In genomic region chr4:2935762-2936743, GRCh38 we compare ENCODE assay signal across 8 cellular contexts. TPM values are rescaled to one million over a fixed set of nuclear protein-coding genes. Genes with fewer than 3 reads are reported as not detected.
DNase-seq lines count a peak whose midpoint lies in the region; ATAC-seq and TF ChIP-seq lines count a peak whose summit lies in the region.

No MANE protein-coding gene starts in this region.

- H3K4me2 ChIP-seq in DND-41 (ENCODE audit: insufficient read depth, low read length), result peak overlapping the region; percentile 98

- peak overlapping the region; percentile 95 for H3K9ac ChIP-seq in DND-41 (ENCODE audit: low read depth, low read length)

- no CpG with 5 or more reads among the region's 20 CpGs for WGBS in iPS DF 6.9 (ENCODE audit: insufficient coverage, insufficient read length)

- peak overlapping the region; percentile 80 for H3K27ac ChIP-seq in DND-41 (ENCODE audit: low read length)
- H3K27ac ChIP-seq in iPS DF 6.9 (ENCODE audit: low read length), result no peak overlapping the region

- H3K9me3 ChIP-seq in DND-41 (ENCODE audit: insufficient read depth, low read length, severe bottlenecking) (no peaks in the 10 kb centered on the region), iPS DF 6.9 (ENCODE audit: control insufficient read depth, insufficient read depth, low read length) (no peaks in the 10 kb centered on the region)

- H3K27me3 ChIP-seq in DND-41 (ENCODE audit: insufficient read depth, low read length, poor library complexity) (no peaks in the 10 kb centered on the region), iPS DF 6.9 (ENCODE audit: control insufficient read depth, insufficient read depth, low read length) (no peaks in the 10 kb centered on the region)

- ATAC-seq in DND-41 (ENCODE audit: insufficient read depth, low read depth), result no peak
- ATAC-seq in HG02642 (IDR thresholded peaks at IDR 0.05; ENCODE audit: poor library complexity, unreplicated experiment), result no peak

- H3K36me3 ChIP-seq in DND-41 (ENCODE audit: insufficient read depth, low read length) (peaks cover 64% of the 10 kb centered on the region), iPS DF 6.9 (ENCODE audit: control insufficient read depth, insufficient read depth, low read length) (peaks cover 31% of the 10 kb centered on the region)

- peak overlapping the region; percentile 99 to 100 for H3K4me3 ChIP-seq in DND-41 (ENCODE audit: low read depth in 1 of 2, low read length in 2 of 2)
- peak overlapping the region; percentile 91; the same call in 1 of the 2 replicates for H3K4me3 ChIP-seq in iPS DF 6.9 (ENCODE audit: low read length)

- TF ChIP-seq CTCF in DND-41 (IDR thresholded peaks at IDR 0.05; ENCODE audit: borderline replicate concordance, extremely low read depth, low read length, poor library complexity, severe bottlenecking), result no peak

- peaks cover 13% of the 10 kb centered on the region for H3K79me2 ChIP-seq in DND-41 (ENCODE audit: insufficient read depth, low read length)

- no peak for DNase-seq in DND-41
- peak; percentile 46 for DNase-seq in NAMALWA (ENCODE audit: low spot score)
- DNase-seq in activated T-helper 9 cell treated with anti-CD3 and anti-CD28 coated beads, Interleukin-2, amount 50 U/mL, for 16 hours (ENCODE audit: low read depth), result peak; percentile 58
- no peak for DNase-seq in iPS DF 6.9 (ENCODE audit: low read depth, low spot score)
- peak in 3 of 4 experiments; percentile 41 to 74 (median 41) for DNase-seq in stimulated activated CD4-positive, alpha-beta T cell treated with anti-CD3 and anti-CD28 coated beads, Interleukin-1b, Interleukin-23, amount 100 ng/mL, for 24 hours (ENCODE audit: low read depth in 4 of 4, low spot score in 1 of 4)
- DNase-seq in GM03348 (ENCODE audit: low spot score), result no peak
- no peak for DNase-seq in cerebellum (ENCODE audit: low spot score)

- peaks cover 50% of the 10 kb centered on the region for H3K4me1 ChIP-seq in DND-41 (ENCODE audit: insufficient read depth, low read length)
- H3K4me1 ChIP-seq in iPS DF 6.9 (ENCODE audit: control insufficient read depth, insufficient read depth, low read length), result no peaks in the 10 kb centered on the region; the same call in 1 of the 2 replicates

- peaks cover 46% of the 10 kb centered on the region for H4K20me1 ChIP-seq in DND-41 (ENCODE audit: insufficient read depth, low read length)

- H2AFZ ChIP-seq in DND-41 (ENCODE audit: low read depth, low read length), result peak overlapping the region; percentile 94

RNA-seq across cellular contexts. Expression of gene NOP14, which starts 27.2 kb away (rescaled TPM):
- 7.1 TPM for total RNA-seq in cerebellum

RNA-seq across cellular contexts. Expression of gene GRK4, which starts 27.3 kb away (rescaled TPM):
- total RNA-seq in cerebellum, result 26.5 TPM

Comparison
In these comparisons a context has a peak if more than half of its experiments do, and no peak if none do; other contexts are left out.
1. DNase-seq: peak in NAMALWA (single experiment), activated T-helper 9 cell treated with anti-CD3 and anti-CD28 coated beads, Interleukin-2, amount 50 U/mL, for 16 hours (single experiment) and stimulated activated CD4-positive, alpha-beta T cell treated with anti-CD3 and anti-CD28 coated beads, Interleukin-1b, Interleukin-23, amount 100 ng/mL, for 24 hours (3 of 4); none in DND-41 (single experiment), iPS DF 6.9 (single experiment), GM03348 (single experiment) and cerebellum (single experiment).